10 cellular contexts compared by ENCODE assay signal in genomic region chr17:48546924-48547838, GRCh38. TPM values are rescaled to one million over a fixed set of nuclear protein-coding genes. Genes with fewer than 3 reads are reported as not detected.
DNase-seq lines count a peak whose midpoint lies in the region; ATAC-seq, FAIRE-seq and TF ChIP-seq lines count a peak whose summit lies in the region.
"Had no signal": no experiment of that assay in that cellular context is flagged by ENCODE, and none has a peak within 500 bp of the region (broad histone marks: within the 10 kb centered on the region; RNA-seq: fewer than 3 reads in every experiment).

No MANE protein-coding gene starts in this region.

- no peak for TF ChIP-seq CTCF in Calu3 (IDR thresholded peaks at IDR 0.05; ENCODE audit: unreplicated experiment)

- FAIRE-seq in colon (lab: Jason Lieb, UNC): peak; percentile 14
- FAIRE-seq: GM18507 had no signal

- no TSS peak for BruUV-seq in Calu3 (replicated peaks; lab: Mats Ljungman, UMichigan)

- ATAC-seq in natural killer cell treated with Interleukin-12 subunit alpha and Interleukin-12 subunit beta and Interleukin-15 and Interleukin-18, amount 100 ng/mL, for 72 hours: no peak
- no peak for ATAC-seq in HG03571 (IDR thresholded peaks at IDR 0.05; ENCODE audit: unreplicated experiment)

- peak overlapping the region; percentile 68 for H3K4me3 Mint-ChIP-seq in Calu3 (ENCODE audit: low read depth, unreplicated experiment)
- H3K4me3 Mint-ChIP-seq in natural killer cell treated with Interleukin-12 subunit alpha and Interleukin-12 subunit beta and Interleukin-15 and Interleukin-18, amount 100 ng/mL, for 72 hours: peak overlapping the region; percentile 94

- intact Hi-C loops in Calu3 (cut with micrococcal nuclease; ENCODE audit: unreplicated experiment): no loop called here

- peaks cover 25% of the 10 kb centered on the region for H3K4me1 Mint-ChIP-seq in Calu3 (ENCODE audit: low read depth, unreplicated experiment)
- peaks cover 36 to 42% of the 10 kb centered on the region in 2 donors for H3K4me1 Mint-ChIP-seq in natural killer cell treated with Interleukin-12 subunit alpha and Interleukin-12 subunit beta and Interleukin-15 and Interleukin-18, amount 100 ng/mL, for 72 hours (ENCODE audit: low read depth in 2 of 2)

- H3K36me3 Mint-ChIP-seq in Calu3 (ENCODE audit: insufficient read depth, unreplicated experiment): peaks cover 90% of the 10 kb centered on the region
- H3K36me3 Mint-ChIP-seq in natural killer cell treated with Interleukin-12 subunit alpha and Interleukin-12 subunit beta and Interleukin-15 and Interleukin-18, amount 100 ng/mL, for 72 hours: peaks cover 9% of the 10 kb centered on the region

- H3K9me3 Mint-ChIP-seq in Calu3 (ENCODE audit: low read depth, unreplicated experiment): no peaks in the 10 kb centered on the region
- H3K9me3 Mint-ChIP-seq in natural killer cell treated with Interleukin-12 subunit alpha and Interleukin-12 subunit beta and Interleukin-15 and Interleukin-18, amount 100 ng/mL, for 72 hours: no peaks in the 10 kb centered on the region

- CTCF ChIA-PET in Calu3 (lab: Charles Lee): interaction anchor here (0.6 to 1.9 kb wide), 11 partner anchors 8 to 211 kb away, joined by 3 to 7 read pairs (median 4); no protein-coding TSS in a partner anchor

- no peak for DNase-seq in Calu3
- peak; percentile 80 for DNase-seq in NCI-H2107 (lab: John Stamatoyannopoulos, UW)
- DNase-seq in natural killer cell treated with Interleukin-12 subunit alpha and Interleukin-12 subunit beta and Interleukin-15 and Interleukin-18, amount 100 ng/mL, for 72 hours (ENCODE audit: low spot score): no peak
- DNase-seq in COLO829 (ENCODE audit: low spot score): no peak
- no peak for DNase-seq in SIG-M5 (lab: John Stamatoyannopoulos, UW)
- no peak for DNase-seq in NK-92 treated with Interleukin-12 subunit alpha and Interleukin-12 subunit beta, amount 100 ng/mL, for 24 hours (lab: John Stamatoyannopoulos, UW)

- peaks cover 36% of the 10 kb centered on the region for H3K27me3 Mint-ChIP-seq in Calu3 (ENCODE audit: unreplicated experiment)
- no peaks in the 10 kb centered on the region for H3K27me3 Mint-ChIP-seq in natural killer cell treated with Interleukin-12 subunit alpha and Interleukin-12 subunit beta and Interleukin-15 and Interleukin-18, amount 100 ng/mL, for 72 hours

- peak overlapping the region; percentile 83 for H3K27ac Mint-ChIP-seq in Calu3 (ENCODE audit: unreplicated experiment)
- peak overlapping the region; percentile 99 to 100 for H3K27ac Mint-ChIP-seq in natural killer cell treated with Interleukin-12 subunit alpha and Interleukin-12 subunit beta and Interleukin-15 and Interleukin-18, amount 100 ng/mL, for 72 hours

RNA-seq across cellular contexts. Expression of gene HOXB2, which starts 2.3 kb away (rescaled TPM):
- total RNA-seq in Calu3 (2022): 24.5 and 32.6 TPM in 2 replicates
- 10 to 100 TPM; 20.8 to 30.0 TPM for total RNA-seq in natural killer cell treated with Interleukin-12 subunit alpha and Interleukin-12 subunit beta and Interleukin-15 and Interleukin-18, amount 100 ng/mL, for 72 hours

RNA-seq across cellular contexts. Expression of gene HOXB1, which starts 16.4 kb away (rescaled TPM):
- total RNA-seq in Calu3 (2022): not detected in 2 replicates
- not detected for total RNA-seq in natural killer cell treated with Interleukin-12 subunit alpha and Interleukin-12 subunit beta and Interleukin-15 and Interleukin-18, amount 100 ng/mL, for 72 hours
- total RNA-seq: mononuclear cell had no signal

RNA-seq across cellular contexts. Expression of gene HOXB4, which starts 31.0 kb away (rescaled TPM):
- 28.0 and 31.1 TPM in 2 replicates for total RNA-seq in Calu3 (2022)
- total RNA-seq in natural killer cell treated with Interleukin-12 subunit alpha and Interleukin-12 subunit beta and Interleukin-15 and Interleukin-18, amount 100 ng/mL, for 72 hours: 1 to 10 TPM; 6.9 to 8.2 TPM

RNA-seq across cellular contexts. Expression of gene HOXB3, which starts 42.9 kb away (rescaled TPM):
- 151 and 154 TPM in 2 replicates for total RNA-seq in Calu3 (2022)
- total RNA-seq in natural killer cell treated with Interleukin-12 subunit alpha and Interleukin-12 subunit beta and Interleukin-15 and Interleukin-18, amount 100 ng/mL, for 72 hours: 10 to 100 TPM in 1 of 2 donors, 1 to 10 TPM in 1; 9.0 to 15.4 TPM

RNA-seq across cellular contexts. Expression of gene HOXB5, which starts 46.4 kb away (rescaled TPM):
- 47.2 and 48.5 TPM in 2 replicates for total RNA-seq in Calu3 (2022)
- under 1 TPM in 1 of 2 donors, not detected in 1; 0.70 TPM for total RNA-seq in natural killer cell treated with Interleukin-12 subunit alpha and Interleukin-12 subunit beta and Interleukin-15 and Interleukin-18, amount 100 ng/mL, for 72 hours
- total RNA-seq: mononuclear cell had no signal
